In genomic region chr1:74732960-74733615, GRCh38 we compare ENCODE assay signal across 1 cellular context.
TF ChIP-seq lines count a peak whose summit lies in the region.

Gene CRYZ, minus strand, starts transcription at chr1:74733050. Its CDS starts 8,229 bp downstream, at chr1:74724821.
Gene TYW3, plus strand, starts transcription at chr1:74733152. Its CDS starts 93 bp downstream, at chr1:74733245.

TF ChIP-seq in K562, 482 proteins besides CTCF, POLR2A, EP300 and RAD21 (continued from another document):
- peak in 1 of 2 experiments; percentile 92; a peak in 2 of 4 replicates for TF ChIP-seq HDAC1 (IDR thresholded peaks at IDR 0.05)
- peak; percentile 92 for TF ChIP-seq TAF9B (IDR thresholded peaks at IDR 0.05; ENCODE audit: partially characterized antibody)
- TF ChIP-seq RBM34 (IDR thresholded peaks at IDR 0.05; ENCODE audit: borderline replicate concordance, insufficient read depth, low read length): no peak
- peak; percentile 99 for TF ChIP-seq LCOR (CRISPR knock-in tag; IDR thresholded peaks at IDR 0.05)
- no peak for TF ChIP-seq THRAP3 (IDR thresholded peaks at IDR 0.05; ENCODE audit: borderline replicate concordance)
- 0 out of 2 replicates have a peak, but pooled peaks have one; percentile 30 for TF ChIP-seq ZNF766 (CRISPR knock-in tag; conservative IDR thresholded peaks at IDR 0.05)
- peak; percentile 22; the same call in 1 of the 2 replicates for TF ChIP-seq RNF2 (IDR thresholded peaks at IDR 0.05)
- no peak for TF ChIP-seq TCF15 (CRISPR knock-in tag; IDR thresholded peaks at IDR 0.05)
- TF ChIP-seq ZNF24 (IDR thresholded peaks at IDR 0.05): peak; percentile 39; the same call in 1 of the 2 replicates
- TF ChIP-seq FIP1L1 (IDR thresholded peaks at IDR 0.05; ENCODE audit: low read depth, low read length, poor library complexity, severe bottlenecking): peak; percentile 19
- peak; percentile 39; the same call in 1 of the 2 replicates for TF ChIP-seq GABPA (tag; conservative IDR thresholded peaks at IDR 0.05; ENCODE audit: low read depth)
- peak; percentile 88 for TF ChIP-seq SUPT5H (IDR thresholded peaks at IDR 0.05)
- TF ChIP-seq MNT (conservative IDR thresholded peaks at IDR 0.05): peak; percentile 37 to 61; a peak in 1 of 4 replicates
- peak in 1 of 2 experiments; percentile 20 for TF ChIP-seq E2F6 (IDR thresholded peaks at IDR 0.05; ENCODE audit: borderline replicate concordance in 1 of 2, extremely low read depth in 1 of 2, insufficient read depth in 1 of 2, insufficient read length in 1 of 2, low read depth in 1 of 2, low read length in 1 of 2, poor library complexity in 1 of 2, severe bottlenecking in 1 of 2)
- TF ChIP-seq DIDO1 (tag; IDR thresholded peaks at IDR 0.05; ENCODE audit: low read depth): peak; percentile 91
- TF ChIP-seq ELF1 (tag; IDR thresholded peaks at IDR 0.05): no peak
- TF ChIP-seq U2AF2 (optimal IDR thresholded peaks at IDR 0.05; ENCODE audit: low read depth, low read length): no peak
- TF ChIP-seq HCFC1 (IDR thresholded peaks at IDR 0.05; ENCODE audit: low read depth, low read length): peak; percentile 84
- peak; percentile 67 for TF ChIP-seq POLR2B (IDR thresholded peaks at IDR 0.05; ENCODE audit: low read depth, partially characterized antibody)
- TF ChIP-seq TCF7L2 (IDR thresholded peaks at IDR 0.05; ENCODE audit: low read depth, low read length): peak; percentile 71; the same call in 1 of the 2 replicates
- peak; percentile 23 for TF ChIP-seq GTF2B (IDR thresholded peaks at IDR 0.05; ENCODE audit: extremely low read depth, insufficient read length)
- TF ChIP-seq CREB5 (CRISPR knock-in tag; IDR thresholded peaks at IDR 0.05): no peak
- TF ChIP-seq ESRRA (IDR thresholded peaks at IDR 0.05; ENCODE audit: borderline replicate concordance, low read depth): peak; percentile 77
- TF ChIP-seq TFAP4 (CRISPR knock-in tag; IDR thresholded peaks at IDR 0.05; ENCODE audit: borderline replicate concordance): peak; percentile 72; the same call in 1 of the 2 replicates
- no peak for TF ChIP-seq TCFL5 (CRISPR knock-in tag; conservative IDR thresholded peaks at IDR 0.05)
- peak in 1 of 3 experiments; percentile 77; a peak in 2 of 6 replicates for TF ChIP-seq ZBTB11 (CRISPR knock-in tag; IDR thresholded peaks at IDR 0.05)
- no peak for TF ChIP-seq MAFG (tag; conservative IDR thresholded peaks at IDR 0.05)
- TF ChIP-seq KDM5B (IDR thresholded peaks at IDR 0.05; ENCODE audit: insufficient replicate concordance, low read depth, low read length): peak; percentile 82
- TF ChIP-seq CEBPG (CRISPR knock-in tag; IDR thresholded peaks at IDR 0.05): no peak
- TF ChIP-seq CEBPG (tag; conservative IDR thresholded peaks at IDR 0.05 in 1 of 2, IDR thresholded peaks at IDR 0.05 in 1 of 2): no peak
- peak; percentile 1 for TF ChIP-seq MEIS2 (IDR thresholded peaks at IDR 0.05; ENCODE audit: partially characterized antibody)
- TF ChIP-seq NRF1 (conservative IDR thresholded peaks at IDR 0.05 in 1 of 2, IDR thresholded peaks at IDR 0.05 in 1 of 2): peak; percentile 70 to 74
- TF ChIP-seq NFE2L1 (tag; IDR thresholded peaks at IDR 0.05; ENCODE audit: borderline replicate concordance, low read depth): no peak
- 0 out of 4 replicates have a peak, but pooled peaks of 1 of the 2 experiments have one; percentile 55 for TF ChIP-seq SRF (CRISPR knock-in tag; IDR thresholded peaks at IDR 0.05)
- peak; percentile 85; the same call in 1 of the 2 replicates for TF ChIP-seq KAT7 (CRISPR knock-in tag; IDR thresholded peaks at IDR 0.05; ENCODE audit: borderline replicate concordance)
- TF ChIP-seq ZBTB5 (IDR thresholded peaks at IDR 0.05): no peak
- 0 out of 2 replicates have a peak, but pooled peaks have one; percentile 42 for TF ChIP-seq BCOR (IDR thresholded peaks at IDR 0.05)
- no peak for TF ChIP-seq PURB (CRISPR knock-in tag; IDR thresholded peaks at IDR 0.05; ENCODE audit: low read depth)
- peak in 1 of 2 experiments; percentile 34; a peak in 1 of 4 replicates for TF ChIP-seq SIX5 (IDR thresholded peaks at IDR 0.05; ENCODE audit: borderline replicate concordance in 1 of 2, insufficient read depth in 1 of 2, low read depth in 1 of 2, low read length in 2 of 2)
- TF ChIP-seq NCOA2 (IDR thresholded peaks at IDR 0.05; ENCODE audit: partially characterized antibody in 2 of 2): no peak
